In genomic region chr2:162316590-162316989, GRCh38 we compare ENCODE assay signal across 11 cellular contexts. TPM values are rescaled to one million over a fixed set of nuclear protein-coding genes. Genes with fewer than 3 reads are reported as not detected.
A peak's percentile ranks its signal among the peaks of the same experiment; 100 is the strongest.
DNase-seq lines count a peak whose midpoint lies in the region; ATAC-seq and TF ChIP-seq lines count a peak whose summit lies in the region.
"Had no signal": no experiment of that assay in that cellular context is flagged by ENCODE, and none has a peak within 500 bp of the region (broad histone marks: within the 10 kb centered on the region; RNA-seq: fewer than 3 reads in every experiment).

No MANE protein-coding gene starts in this region.

- H3K4me2 ChIP-seq in fibroblast of lung (ENCODE audit: extremely low read depth, insufficient read depth, low read length), result peak overlapping the region; percentile 70

- H3K9ac ChIP-seq in fibroblast of lung (ENCODE audit: insufficient read depth, low read length) (no peak overlapping the region), subcutaneous abdominal adipose tissue (ENCODE audit: low read length in 5 of 5) (peak overlapping the region in 1 of 5 donors; percentile 25)

- peak overlapping the region in 2 of 4 experiments; percentile 19 to 86 for H3K4me3 ChIP-seq in fibroblast of lung (replicated peaks in 1 of 4; ENCODE audit: control extremely low read depth in 1 of 4, insufficient read depth in 1 of 4, low read depth in 3 of 4, low read length in 4 of 4)
- H3K4me3 ChIP-seq in subcutaneous abdominal adipose tissue (ENCODE audit: low read depth in 1 of 5, low read length in 5 of 5), result peak overlapping the region; percentile 83 to 99 (median 94)

- no peaks in the 10 kb centered on the region for H3K9me3 Mint-ChIP-seq in activated T-cell treated with anti-CD3 and anti-CD28 coated beads, Interleukin-2, amount 50 U/mL, for 72 hours

- H2AFZ ChIP-seq in fibroblast of lung (ENCODE audit: low read length), result no peak overlapping the region

- H3K36me3 ChIP-seq in fibroblast of lung (ENCODE audit: control insufficient read depth, insufficient read depth, low read length) (no peaks in the 10 kb centered on the region), subcutaneous abdominal adipose tissue (ENCODE audit: control insufficient read depth in 5 of 5, insufficient read depth in 5 of 5, low read length in 5 of 5) (no peaks in the 10 kb centered on the region)

- TF ChIP-seq CTCF in VCaP (conservative IDR thresholded peaks at IDR 0.05), result no peak
- no peak for TF ChIP-seq CTCF in fibroblast of lung (conservative IDR thresholded peaks at IDR 0.05 in 1 of 2, IDR thresholded peaks at IDR 0.05 in 1 of 2; ENCODE audit: low read depth in 1 of 2, low read length in 2 of 2)

- ATAC-seq in activated T-cell treated with anti-CD3 and anti-CD28 coated beads, Interleukin-2, amount 50 U/mL, for 72 hours (replicated peaks in 1 of 2), result no peak

- H3K79me2 ChIP-seq in fibroblast of lung (ENCODE audit: control insufficient read depth, insufficient read depth, low read length), result no peaks in the 10 kb centered on the region

- DNase-seq in activated T-cell treated with anti-CD3 and anti-CD28 coated beads, Interleukin-2, amount 50 U/mL, for 72 hours, result no peak
- DNase-seq in activated T-cell treated with anti-CD3 and anti-CD28 coated beads, Interleukin-2, amount 50 U/mL, for 1 hour, result no peak
- DNase-seq in fibroblast of lung (ENCODE audit: low read depth in 2 of 2) (no peak), GM19240 (ENCODE audit: insufficient read length, low spot score) (no peak), erythroblast (lab: John Stamatoyannopoulos, UW) (no peak), SW480 (ENCODE audit: low spot score) (no peak)
- DNase-seq: GDM1; MV-4-11; stimulated activated naive CD4-positive, alpha-beta T cell treated with Interleukin-2 at 50 U/mL for 16 hours had no signal

- peaks cover 1 to 17% of the 10 kb centered on the region in 2 donors for H3K36me3 Mint-ChIP-seq in activated T-cell treated with anti-CD3 and anti-CD28 coated beads, Interleukin-2, amount 50 U/mL, for 72 hours (ENCODE audit: insufficient read depth in 2 of 2)

- peaks cover 64% of the 10 kb centered on the region for H3K4me1 Mint-ChIP-seq in activated T-cell treated with anti-CD3 and anti-CD28 coated beads, Interleukin-2, amount 50 U/mL, for 72 hours (ENCODE audit: low read depth)

- H3K9me3 ChIP-seq in fibroblast of lung (ENCODE audit: control insufficient read depth, insufficient read depth, low read depth, low read length), result no peaks in the 10 kb centered on the region
- no peaks in the 10 kb centered on the region for H3K9me3 ChIP-seq in subcutaneous abdominal adipose tissue (ENCODE audit: control insufficient read depth in 5 of 5, low read length in 5 of 5)

- H4K20me1 ChIP-seq in fibroblast of lung (ENCODE audit: control insufficient read depth, extremely low read depth, insufficient read depth, low read length), result no peaks in the 10 kb centered on the region

- H3K4me1 ChIP-seq in fibroblast of lung (ENCODE audit: control insufficient read depth, extremely low read depth, insufficient read depth, low read length), result peaks cover 6% of the 10 kb centered on the region
- H3K4me1 ChIP-seq in subcutaneous abdominal adipose tissue (ENCODE audit: control insufficient read depth in 5 of 5, insufficient read depth in 5 of 5, low read length in 5 of 5), result peaks cover 5 to 36% (median 21%) of the 10 kb centered on the region in 5 donors

- no peaks in the 10 kb centered on the region for H3K27me3 Mint-ChIP-seq in activated T-cell treated with anti-CD3 and anti-CD28 coated beads, Interleukin-2, amount 50 U/mL, for 72 hours (ENCODE audit: low read depth)

- TF ChIP-seq POLR2A in erythroblast (IDR thresholded peaks at IDR 0.05; ENCODE audit: low read length), result no peak

- peak overlapping the region; percentile 95 for H3K27ac ChIP-seq in VCaP
- no peak overlapping the region for H3K27ac ChIP-seq in fibroblast of lung (ENCODE audit: insufficient read depth, low read length)
- H3K27ac ChIP-seq in subcutaneous abdominal adipose tissue (ENCODE audit: low read depth, low read length), result no peak overlapping the region

- peak overlapping the region; percentile 91 to 92 for H3K4me3 Mint-ChIP-seq in activated T-cell treated with anti-CD3 and anti-CD28 coated beads, Interleukin-2, amount 50 U/mL, for 72 hours

- H3K27ac Mint-ChIP-seq in activated T-cell treated with anti-CD3 and anti-CD28 coated beads, Interleukin-2, amount 50 U/mL, for 72 hours, result peak overlapping the region; percentile 92

- H3K27me3 ChIP-seq in fibroblast of lung (ENCODE audit: control insufficient read depth, insufficient read depth, low read length), result no peaks in the 10 kb centered on the region
- H3K27me3 ChIP-seq in subcutaneous abdominal adipose tissue (ENCODE audit: control insufficient read depth in 5 of 5, insufficient read depth in 4 of 5, low read length in 5 of 5), result no peaks in the 10 kb centered on the region

RNA-seq across cellular contexts. Expression of gene IFIH1, which starts 1.9 kb away (rescaled TPM):
- total RNA-seq in activated T-cell treated with anti-CD3 and anti-CD28 coated beads, Interleukin-2, amount 50 U/mL, for 72 hours, result 10 to 100 TPM; 37.8 to 62.7 TPM
- total RNA-seq in fibroblast of lung, result 10.0 and 11.4 TPM in 2 replicates
- polyA plus RNA-seq in fibroblast of lung, result 2.9 and 4.2 TPM in 2 replicates
- polyA plus RNA-seq in fibroblast of lung (2012), result 2.2 and 3.9 TPM in 2 replicates
- 1.1 and 3.7 TPM in 2 replicates for polyA minus RNA-seq in fibroblast of lung (ENCODE audit: low replicate concordance)

RNA-seq across cellular contexts. Expression of gene GCA, which starts 27.3 kb away (rescaled TPM):
- 10 to 100 TPM; 18.7 to 22.2 TPM for total RNA-seq in activated T-cell treated with anti-CD3 and anti-CD28 coated beads, Interleukin-2, amount 50 U/mL, for 72 hours
- total RNA-seq in fibroblast of lung, result 10.3 and 12.9 TPM in 2 replicates
- 5.2 and 7.6 TPM in 2 replicates for polyA plus RNA-seq in fibroblast of lung
- 5.3 and 6.6 TPM in 2 replicates for polyA plus RNA-seq in fibroblast of lung (2012)
- polyA minus RNA-seq in fibroblast of lung (ENCODE audit: low replicate concordance), result 1.3 TPM in 1 of 2 replicates, not detected in the other
